In genomic region chr9:86637515-86637914, GRCh38 we compare ENCODE assay signal across 8 cellular contexts.
A peak's percentile ranks its signal among the peaks of the same experiment; 100 is the strongest.
DNase-seq lines count a peak whose midpoint lies in the region; ATAC-seq and TF ChIP-seq lines count a peak whose summit lies in the region.

No MANE protein-coding gene starts in this region.

- H3K4me1 Mint-ChIP-seq in endothelial cell (ENCODE audit: unreplicated experiment) (no peaks in the 10 kb centered on the region), nephron progenitor cell (peaks cover 78% of the 10 kb centered on the region)

- H3K27me3 Mint-ChIP-seq in endothelial cell (ENCODE audit: unreplicated experiment) (no peaks in the 10 kb centered on the region), nephron progenitor cell (ENCODE audit: low read depth, poor library complexity) (no peaks in the 10 kb centered on the region)

- H3K4me3 ChIP-seq in gastroesophageal sphincter, result no peak overlapping the region
- no peak overlapping the region for H3K4me3 ChIP-seq in effector memory CD4-positive, alpha-beta T cell (ENCODE audit: insufficient read depth, low read depth, low read length, poor library complexity, severe bottlenecking)

- ATAC-seq in gastroesophageal sphincter, result no peak
- no peak for ATAC-seq in GM19397 (IDR thresholded peaks at IDR 0.05; ENCODE audit: unreplicated experiment)
- ATAC-seq in GM18519 (IDR thresholded peaks at IDR 0.05; ENCODE audit: low FRiP score, unreplicated experiment), result no peak

- TF ChIP-seq POLR2A in gastroesophageal sphincter (IDR thresholded peaks at IDR 0.05), result no peak

- peaks cover 0 to 10% (median 0%) of the 10 kb centered on the region in 3 donors for H3K4me1 ChIP-seq in gastroesophageal sphincter
- no peaks in the 10 kb centered on the region for H3K4me1 ChIP-seq in effector memory CD4-positive, alpha-beta T cell (ENCODE audit: control insufficient read depth, insufficient read depth, low read length, poor library complexity, severe bottlenecking)

- H3K27ac Mint-ChIP-seq in endothelial cell (ENCODE audit: unreplicated experiment) (no peak overlapping the region), nephron progenitor cell (peak overlapping the region; percentile 30)

- no peaks in the 10 kb centered on the region for H3K27me3 ChIP-seq in gastroesophageal sphincter
- peaks cover 3% of the 10 kb centered on the region for H3K27me3 ChIP-seq in effector memory CD4-positive, alpha-beta T cell (replicated peaks; ENCODE audit: control insufficient read depth, insufficient read depth, low read length, poor library complexity, severe bottlenecking)

- no peaks in the 10 kb centered on the region for H3K36me3 Mint-ChIP-seq in endothelial cell (ENCODE audit: low read depth, unreplicated experiment)
- H3K36me3 Mint-ChIP-seq in nephron progenitor cell (ENCODE audit: low read depth), result no peaks in the 10 kb centered on the region

- H3K9me3 ChIP-seq in gastroesophageal sphincter, result no peaks in the 10 kb centered on the region
- no peaks in the 10 kb centered on the region for H3K9me3 ChIP-seq in effector memory CD4-positive, alpha-beta T cell (ENCODE audit: control insufficient read depth, low read length)

- no peak overlapping the region for H3K4me3 Mint-ChIP-seq in endothelial cell (ENCODE audit: unreplicated experiment)
- H3K4me3 Mint-ChIP-seq in nephron progenitor cell, result peak overlapping the region; percentile 17

- TF ChIP-seq CTCF in C4-2B (conservative IDR thresholded peaks at IDR 0.05), result peak; percentile 83
- TF ChIP-seq CTCF in endothelial cell (IDR thresholded peaks at IDR 0.05; ENCODE audit: unreplicated experiment), result peak; percentile 87
- TF ChIP-seq CTCF in nephron progenitor cell (IDR thresholded peaks at IDR 0.05), result peak; percentile 74
- peak in 2 of 4 experiments; percentile 26 to 47 for TF ChIP-seq CTCF in gastroesophageal sphincter (IDR thresholded peaks at IDR 0.05)

- H3K27ac ChIP-seq in C4-2B, result no peak overlapping the region
- H3K27ac ChIP-seq in gastroesophageal sphincter, result no peak overlapping the region
- H3K27ac ChIP-seq in effector memory CD4-positive, alpha-beta T cell (ENCODE audit: insufficient read depth, low read length, poor library complexity, severe bottlenecking), result no peak overlapping the region

- TF ChIP-seq EP300 in gastroesophageal sphincter (IDR thresholded peaks at IDR 0.05), result no peak

- DNase-seq in Kasumi-1 (lab: John Stamatoyannopoulos, UW) (peak; percentile 28 to 35), endothelial cell (ENCODE audit: low spot score) (peak; percentile 81), nephron progenitor cell (peak; percentile 84)
- no peak for DNase-seq in effector memory CD4-positive, alpha-beta T cell

- 38 to 86% methylated on average over 1 to 6 of the region's 11 CpGs for WGBS in gastroesophageal sphincter (ENCODE audit: low coverage in 1 of 2), 2 donors

- H3K9me3 Mint-ChIP-seq in endothelial cell (ENCODE audit: unreplicated experiment), result no peaks in the 10 kb centered on the region
- peaks cover 26% of the 10 kb centered on the region for H3K9me3 Mint-ChIP-seq in nephron progenitor cell

- no peaks in the 10 kb centered on the region for H3K36me3 ChIP-seq in gastroesophageal sphincter
- no peaks in the 10 kb centered on the region for H3K36me3 ChIP-seq in effector memory CD4-positive, alpha-beta T cell (ENCODE audit: control insufficient read depth, insufficient read depth, low read length)

Comparison
In these comparisons a context has a peak if more than half of its experiments do, and no peak if none do; other contexts are left out.
1. DNase-seq: peak in Kasumi-1 (2 of 2), endothelial cell (single experiment) and nephron progenitor cell (single experiment); none in effector memory CD4-positive, alpha-beta T cell (0 of 3).